In the genomic region with DNA sequence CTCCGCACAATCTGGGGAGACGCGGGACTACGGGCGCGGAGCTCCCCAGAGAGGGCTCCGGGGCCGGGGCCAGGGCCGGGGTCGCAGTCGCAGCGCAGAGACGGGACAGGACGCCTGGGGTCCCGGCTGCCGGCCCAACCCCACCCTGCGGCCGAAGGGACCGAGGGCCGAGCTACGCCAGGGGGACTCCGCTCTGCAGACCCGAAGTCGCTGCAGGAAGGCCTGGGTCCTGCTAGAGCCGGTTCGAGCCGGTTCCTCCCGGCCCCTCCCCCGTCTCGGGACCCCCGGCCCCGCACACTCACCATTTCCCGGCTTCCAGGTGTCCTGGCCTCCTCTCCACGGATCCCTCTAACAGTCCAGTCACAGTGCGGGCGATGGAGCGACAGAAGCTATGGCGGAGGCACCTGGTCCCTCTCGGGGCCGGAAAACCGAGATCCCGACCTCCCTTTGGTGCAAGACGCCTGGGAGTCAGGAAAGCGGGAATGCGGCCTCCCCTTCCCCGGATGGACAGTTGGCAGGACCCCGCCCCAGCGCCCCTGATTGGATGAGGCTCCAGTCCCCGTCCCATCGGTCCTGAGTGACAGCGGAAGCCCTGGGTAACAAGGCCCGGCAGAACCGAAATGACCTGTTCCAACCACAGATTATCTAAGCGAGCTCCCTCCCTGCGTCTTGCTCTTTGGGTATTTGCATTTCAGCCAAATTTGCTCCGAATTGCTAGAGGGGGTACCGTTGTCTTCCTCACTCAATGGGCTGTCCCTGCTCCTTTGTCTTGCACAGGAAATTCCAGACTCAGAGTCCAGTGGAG, we compare ENCODE assay signal across 1 cellular context.
TF ChIP-seq lines count a peak whose summit lies in the region.

A gene (minus strand): TSS at position 481 of the 805 bp plus-strand sequence. CDS start 176 bp downstream, at position 305.

TF ChIP-seq in HepG2, 621 proteins besides CTCF, POLR2A, EP300 and RAD21 (continued from another document and continues in another):
- TF ChIP-seq, protein P1, sequence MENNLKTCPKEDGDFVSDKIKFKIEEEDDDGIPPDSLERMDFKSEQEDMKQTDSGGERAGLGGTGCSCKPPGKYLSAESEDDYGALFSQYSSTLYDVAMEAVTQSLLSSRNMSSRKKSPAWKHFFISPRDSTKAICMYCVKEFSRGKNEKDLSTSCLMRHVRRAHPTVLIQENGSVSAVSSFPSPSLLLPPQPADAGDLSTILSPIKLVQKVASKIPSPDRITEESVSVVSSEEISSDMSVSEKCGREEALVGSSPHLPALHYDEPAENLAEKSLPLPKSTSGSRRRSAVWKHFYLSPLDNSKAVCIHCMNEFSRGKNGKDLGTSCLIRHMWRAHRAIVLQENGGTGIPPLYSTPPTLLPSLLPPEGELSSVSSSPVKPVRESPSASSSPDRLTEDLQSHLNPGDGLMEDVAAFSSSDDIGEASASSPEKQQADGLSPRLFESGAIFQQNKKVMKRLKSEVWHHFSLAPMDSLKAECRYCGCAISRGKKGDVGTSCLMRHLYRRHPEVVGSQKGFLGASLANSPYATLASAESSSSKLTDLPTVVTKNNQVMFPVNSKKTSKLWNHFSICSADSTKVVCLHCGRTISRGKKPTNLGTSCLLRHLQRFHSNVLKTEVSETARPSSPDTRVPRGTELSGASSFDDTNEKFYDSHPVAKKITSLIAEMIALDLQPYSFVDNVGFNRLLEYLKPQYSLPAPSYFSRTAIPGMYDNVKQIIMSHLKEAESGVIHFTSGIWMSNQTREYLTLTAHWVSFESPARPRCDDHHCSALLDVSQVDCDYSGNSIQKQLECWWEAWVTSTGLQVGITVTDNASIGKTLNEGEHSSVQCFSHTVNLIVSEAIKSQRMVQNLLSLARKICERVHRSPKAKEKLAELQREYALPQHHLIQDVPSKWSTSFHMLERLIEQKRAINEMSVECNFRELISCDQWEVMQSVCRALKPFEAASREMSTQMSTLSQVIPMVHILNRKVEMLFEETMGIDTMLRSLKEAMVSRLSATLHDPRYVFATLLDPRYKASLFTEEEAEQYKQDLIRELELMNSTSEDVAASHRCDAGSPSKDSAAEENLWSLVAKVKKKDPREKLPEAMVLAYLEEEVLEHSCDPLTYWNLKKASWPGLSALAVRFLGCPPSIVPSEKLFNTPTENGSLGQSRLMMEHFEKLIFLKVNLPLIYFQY (CRISPR knock-in tag; IDR thresholded peaks at IDR 0.05; ENCODE audit: borderline replicate concordance): no peak
- TF ChIP-seq TCF12 (IDR thresholded peaks at IDR 0.05) (no peak), TCF12 (CRISPR knock-in tag; IDR thresholded peaks at IDR 0.05) (no peak; the same call in 1 of the 2 replicates), STAT5B (CRISPR knock-in tag; IDR thresholded peaks at IDR 0.05) (no peak), ZNF124 (CRISPR knock-in tag; IDR thresholded peaks at IDR 0.05) (no peak), POLR2G (IDR thresholded peaks at IDR 0.05; ENCODE audit: low read depth, low read length) (peak; percentile 86), ZNF282 (IDR thresholded peaks at IDR 0.05; ENCODE audit: partially characterized antibody) (no peak), ZMYM2 (CRISPR knock-in tag; IDR thresholded peaks at IDR 0.05) (no peak), NFIB (CRISPR knock-in tag; IDR thresholded peaks at IDR 0.05; ENCODE audit: borderline replicate concordance) (no peak), PAX8 (CRISPR knock-in tag; IDR thresholded peaks at IDR 0.05; ENCODE audit: borderline replicate concordance) (0 out of 2 replicates have a peak, but pooled peaks have one; percentile 64), ESRRA (CRISPR knock-in tag; IDR thresholded peaks at IDR 0.05; ENCODE audit: low read depth) (no peak), CREB1 (IDR thresholded peaks at IDR 0.05) (no peak), CREB1 (CRISPR knock-in tag; IDR thresholded peaks at IDR 0.05) (no peak), ZNF20 (CRISPR knock-in tag; IDR thresholded peaks at IDR 0.05) (no peak), ZKSCAN1 (IDR thresholded peaks at IDR 0.05; ENCODE audit: low read length) (no peak), HNRNPLL (IDR thresholded peaks at IDR 0.05; ENCODE audit: low read depth, low read length, poor library complexity, severe bottlenecking) (peak; percentile 27), ZNF441 (CRISPR knock-in tag; IDR thresholded peaks at IDR 0.05; ENCODE audit: borderline replicate concordance) (no peak), ZSCAN22 (CRISPR knock-in tag; IDR thresholded peaks at IDR 0.05) (no peak), ASH2L (IDR thresholded peaks at IDR 0.05; ENCODE audit: insufficient read length, low read depth, low read length) (peak; percentile 83), NFE2L1 (CRISPR knock-in tag; IDR thresholded peaks at IDR 0.05; ENCODE audit: borderline replicate concordance) (no peak), KLF11 (CRISPR knock-in tag; IDR thresholded peaks at IDR 0.05) (no peak), IKZF1 (IDR thresholded peaks at IDR 0.05) (no peak), ZNF629 (CRISPR knock-in tag; conservative IDR thresholded peaks at IDR 0.05) (peak; percentile 22; the same call in 1 of the 2 replicates)
- TF ChIP-seq, protein P2, sequence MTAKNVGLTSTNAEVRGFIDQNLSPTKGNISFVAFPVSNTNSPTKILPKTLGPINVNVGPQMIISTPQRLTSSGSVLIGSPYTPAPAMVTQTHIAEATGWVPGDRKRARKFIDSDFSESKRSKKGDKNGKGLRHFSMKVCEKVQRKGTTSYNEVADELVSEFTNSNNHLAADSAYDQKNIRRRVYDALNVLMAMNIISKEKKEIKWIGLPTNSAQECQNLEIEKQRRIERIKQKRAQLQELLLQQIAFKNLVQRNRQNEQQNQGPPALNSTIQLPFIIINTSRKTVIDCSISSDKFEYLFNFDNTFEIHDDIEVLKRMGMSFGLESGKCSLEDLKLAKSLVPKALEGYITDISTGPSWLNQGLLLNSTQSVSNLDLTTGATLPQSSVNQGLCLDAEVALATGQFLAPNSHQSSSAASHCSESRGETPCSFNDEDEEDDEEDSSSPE (CRISPR knock-in tag; IDR thresholded peaks at IDR 0.05): peak; percentile 45; the same call in 1 of the 2 replicates
- TF ChIP-seq, protein P3, sequence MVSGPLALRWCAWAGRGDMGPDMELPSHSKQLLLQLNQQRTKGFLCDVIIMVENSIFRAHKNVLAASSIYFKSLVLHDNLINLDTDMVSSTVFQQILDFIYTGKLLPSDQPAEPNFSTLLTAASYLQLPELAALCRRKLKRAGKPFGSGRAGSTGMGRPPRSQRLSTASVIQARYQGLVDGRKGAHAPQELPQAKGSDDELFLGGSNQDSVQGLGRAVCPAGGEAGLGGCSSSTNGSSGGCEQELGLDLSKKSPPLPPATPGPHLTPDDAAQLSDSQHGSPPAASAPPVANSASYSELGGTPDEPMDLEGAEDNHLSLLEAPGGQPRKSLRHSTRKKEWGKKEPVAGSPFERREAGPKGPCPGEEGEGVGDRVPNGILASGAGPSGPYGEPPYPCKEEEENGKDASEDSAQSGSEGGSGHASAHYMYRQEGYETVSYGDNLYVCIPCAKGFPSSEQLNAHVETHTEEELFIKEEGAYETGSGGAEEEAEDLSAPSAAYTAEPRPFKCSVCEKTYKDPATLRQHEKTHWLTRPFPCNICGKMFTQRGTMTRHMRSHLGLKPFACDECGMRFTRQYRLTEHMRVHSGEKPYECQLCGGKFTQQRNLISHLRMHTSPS (CRISPR knock-in tag; IDR thresholded peaks at IDR 0.05; ENCODE audit: low read depth): no peak
- TF ChIP-seq, protein P4, sequence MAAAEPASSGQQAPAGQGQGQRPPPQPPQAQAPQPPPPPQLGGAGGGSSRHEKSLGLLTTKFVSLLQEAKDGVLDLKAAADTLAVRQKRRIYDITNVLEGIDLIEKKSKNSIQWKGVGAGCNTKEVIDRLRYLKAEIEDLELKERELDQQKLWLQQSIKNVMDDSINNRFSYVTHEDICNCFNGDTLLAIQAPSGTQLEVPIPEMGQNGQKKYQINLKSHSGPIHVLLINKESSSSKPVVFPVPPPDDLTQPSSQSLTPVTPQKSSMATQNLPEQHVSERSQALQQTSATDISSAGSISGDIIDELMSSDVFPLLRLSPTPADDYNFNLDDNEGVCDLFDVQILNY (CRISPR knock-in tag; conservative IDR thresholded peaks at IDR 0.05): 0 out of 2 replicates have a peak, but pooled peaks have one; percentile 19
- TF ChIP-seq, protein P5, sequence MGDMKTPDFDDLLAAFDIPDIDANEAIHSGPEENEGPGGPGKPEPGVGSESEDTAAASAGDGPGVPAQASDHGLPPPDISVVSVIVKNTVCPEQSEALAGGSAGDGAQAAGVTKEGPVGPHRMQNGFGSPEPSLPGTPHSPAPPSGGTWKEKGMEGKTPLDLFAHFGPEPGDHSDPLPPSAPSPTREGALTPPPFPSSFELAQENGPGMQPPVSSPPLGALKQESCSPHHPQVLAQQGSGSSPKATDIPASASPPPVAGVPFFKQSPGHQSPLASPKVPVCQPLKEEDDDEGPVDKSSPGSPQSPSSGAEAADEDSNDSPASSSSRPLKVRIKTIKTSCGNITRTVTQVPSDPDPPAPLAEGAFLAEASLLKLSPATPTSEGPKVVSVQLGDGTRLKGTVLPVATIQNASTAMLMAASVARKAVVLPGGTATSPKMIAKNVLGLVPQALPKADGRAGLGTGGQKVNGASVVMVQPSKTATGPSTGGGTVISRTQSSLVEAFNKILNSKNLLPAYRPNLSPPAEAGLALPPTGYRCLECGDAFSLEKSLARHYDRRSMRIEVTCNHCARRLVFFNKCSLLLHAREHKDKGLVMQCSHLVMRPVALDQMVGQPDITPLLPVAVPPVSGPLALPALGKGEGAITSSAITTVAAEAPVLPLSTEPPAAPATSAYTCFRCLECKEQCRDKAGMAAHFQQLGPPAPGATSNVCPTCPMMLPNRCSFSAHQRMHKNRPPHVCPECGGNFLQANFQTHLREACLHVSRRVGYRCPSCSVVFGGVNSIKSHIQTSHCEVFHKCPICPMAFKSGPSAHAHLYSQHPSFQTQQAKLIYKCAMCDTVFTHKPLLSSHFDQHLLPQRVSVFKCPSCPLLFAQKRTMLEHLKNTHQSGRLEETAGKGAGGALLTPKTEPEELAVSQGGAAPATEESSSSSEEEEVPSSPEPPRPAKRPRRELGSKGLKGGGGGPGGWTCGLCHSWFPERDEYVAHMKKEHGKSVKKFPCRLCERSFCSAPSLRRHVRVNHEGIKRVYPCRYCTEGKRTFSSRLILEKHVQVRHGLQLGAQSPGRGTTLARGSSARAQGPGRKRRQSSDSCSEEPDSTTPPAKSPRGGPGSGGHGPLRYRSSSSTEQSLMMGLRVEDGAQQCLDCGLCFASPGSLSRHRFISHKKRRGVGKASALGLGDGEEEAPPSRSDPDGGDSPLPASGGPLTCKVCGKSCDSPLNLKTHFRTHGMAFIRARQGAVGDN (CRISPR knock-in tag; IDR thresholded peaks at IDR 0.05): peak; percentile 86
- TF ChIP-seq, protein P6, sequence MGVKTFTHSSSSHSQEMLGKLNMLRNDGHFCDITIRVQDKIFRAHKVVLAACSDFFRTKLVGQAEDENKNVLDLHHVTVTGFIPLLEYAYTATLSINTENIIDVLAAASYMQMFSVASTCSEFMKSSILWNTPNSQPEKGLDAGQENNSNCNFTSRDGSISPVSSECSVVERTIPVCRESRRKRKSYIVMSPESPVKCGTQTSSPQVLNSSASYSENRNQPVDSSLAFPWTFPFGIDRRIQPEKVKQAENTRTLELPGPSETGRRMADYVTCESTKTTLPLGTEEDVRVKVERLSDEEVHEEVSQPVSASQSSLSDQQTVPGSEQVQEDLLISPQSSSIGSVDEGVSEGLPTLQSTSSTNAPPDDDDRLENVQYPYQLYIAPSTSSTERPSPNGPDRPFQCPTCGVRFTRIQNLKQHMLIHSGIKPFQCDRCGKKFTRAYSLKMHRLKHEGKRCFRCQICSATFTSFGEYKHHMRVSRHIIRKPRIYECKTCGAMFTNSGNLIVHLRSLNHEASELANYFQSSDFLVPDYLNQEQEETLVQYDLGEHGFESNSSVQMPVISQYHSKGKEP (CRISPR knock-in tag; IDR thresholded peaks at IDR 0.05): no peak
- TF ChIP-seq, protein P7, sequence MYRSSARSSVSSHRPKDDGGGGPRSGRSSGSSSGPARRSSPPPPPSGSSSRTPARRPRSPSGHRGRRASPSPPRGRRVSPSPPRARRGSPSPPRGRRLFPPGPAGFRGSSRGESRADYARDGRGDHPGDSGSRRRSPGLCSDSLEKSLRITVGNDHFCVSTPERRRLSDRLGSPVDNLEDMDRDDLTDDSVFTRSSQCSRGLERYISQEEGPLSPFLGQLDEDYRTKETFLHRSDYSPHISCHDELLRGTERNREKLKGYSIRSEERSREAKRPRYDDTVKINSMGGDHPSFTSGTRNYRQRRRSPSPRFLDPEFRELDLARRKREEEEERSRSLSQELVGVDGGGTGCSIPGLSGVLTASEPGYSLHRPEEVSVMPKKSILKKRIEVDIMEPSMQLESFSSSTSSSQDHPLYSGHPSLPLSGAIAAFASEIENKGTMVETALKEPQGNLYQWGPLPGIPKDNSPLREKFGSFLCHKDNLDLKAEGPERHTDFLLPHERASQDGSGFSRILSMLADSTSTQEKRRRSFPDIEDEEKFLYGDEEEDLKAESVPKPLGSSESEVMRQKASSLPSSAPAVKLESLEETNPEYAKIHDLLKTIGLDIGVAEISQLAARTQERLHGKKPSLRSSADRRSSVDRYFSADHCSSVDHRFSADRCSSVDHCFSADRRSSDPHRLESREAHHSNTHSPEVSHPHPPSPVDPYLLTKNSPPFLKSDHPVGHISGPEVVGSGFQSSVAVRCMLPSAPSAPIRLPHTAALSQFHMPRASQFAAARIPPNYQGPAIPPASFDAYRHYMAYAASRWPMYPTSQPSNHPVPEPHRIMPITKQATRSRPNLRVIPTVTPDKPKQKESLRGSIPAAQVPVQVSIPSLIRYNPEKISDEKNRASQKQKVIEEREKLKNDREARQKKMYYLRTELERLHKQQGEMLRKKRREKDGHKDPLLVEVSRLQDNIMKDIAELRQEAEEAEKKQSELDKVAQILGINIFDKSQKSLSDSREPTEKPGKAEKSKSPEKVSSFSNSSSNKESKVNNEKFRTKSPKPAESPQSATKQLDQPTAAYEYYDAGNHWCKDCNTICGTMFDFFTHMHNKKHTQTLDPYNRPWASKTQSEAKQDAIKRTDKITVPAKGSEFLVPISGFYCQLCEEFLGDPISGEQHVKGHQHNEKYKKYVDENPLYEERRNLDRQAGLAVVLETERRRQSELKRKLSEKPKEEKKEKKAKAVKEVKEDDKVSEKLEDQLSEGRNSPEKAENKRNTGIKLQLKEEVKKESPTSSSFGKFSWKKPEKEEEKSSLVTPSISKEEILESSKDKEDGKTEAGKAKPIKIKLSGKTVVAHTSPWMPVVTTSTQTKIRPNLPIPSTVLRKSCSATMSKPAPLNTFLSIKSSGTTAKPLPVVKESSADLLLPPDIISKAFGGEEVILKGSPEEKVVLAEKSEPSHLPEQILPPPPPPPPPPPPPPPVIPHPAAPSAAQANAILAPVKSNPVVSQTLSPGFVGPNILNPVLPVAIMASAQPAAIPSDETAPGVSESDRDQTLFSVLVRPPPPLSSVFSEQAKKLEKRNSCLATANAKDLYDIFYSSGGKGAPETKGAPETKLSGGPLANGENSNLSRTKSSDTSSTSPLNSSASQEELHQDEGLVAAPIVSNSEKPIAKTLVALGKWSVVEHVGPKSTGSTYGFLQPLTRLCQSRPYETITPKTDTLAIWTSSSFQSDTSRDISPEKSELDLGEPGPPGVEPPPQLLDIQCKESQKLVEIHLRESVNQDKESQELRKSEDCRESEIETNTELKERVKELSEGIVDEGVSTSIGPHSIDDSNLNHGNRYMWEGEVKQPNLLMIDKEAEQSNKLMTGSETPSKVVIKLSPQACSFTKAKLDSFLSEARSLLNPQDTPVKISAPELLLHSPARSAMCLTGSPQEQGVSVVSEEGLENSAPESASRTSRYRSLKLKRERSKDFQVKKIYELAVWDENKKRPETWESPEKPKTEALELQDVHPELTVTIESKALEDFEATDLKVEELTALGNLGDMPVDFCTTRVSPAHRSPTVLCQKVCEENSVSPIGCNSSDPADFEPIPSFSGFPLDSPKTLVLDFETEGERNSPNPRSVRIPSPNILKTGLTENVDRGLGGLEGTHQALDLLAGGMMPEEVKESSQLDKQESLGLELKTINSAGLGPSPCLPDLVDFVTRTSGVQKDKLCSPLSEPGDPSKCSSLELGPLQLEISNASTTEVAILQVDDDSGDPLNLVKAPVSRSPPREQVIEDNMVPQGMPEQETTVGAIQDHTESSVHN (CRISPR knock-in tag; IDR thresholded peaks at IDR 0.05): no peak
